Comparison of ENCODE assay signal across 8 cellular contexts in genomic region chr7:44986218-44987053, GRCh38. TPM values are rescaled to one million over a fixed set of nuclear protein-coding genes. Genes with fewer than 3 reads are reported as not detected.
A peak's percentile ranks its signal among the peaks of the same experiment; 100 is the strongest.
DNase-seq lines count a peak whose midpoint lies in the region; ATAC-seq, FAIRE-seq and TF ChIP-seq lines count a peak whose summit lies in the region.

No MANE protein-coding gene starts in this region.

- ATAC-seq in GM21717 (IDR thresholded peaks at IDR 0.05; ENCODE audit: unreplicated experiment): peak; percentile 85
- ATAC-seq in naive thymus-derived CD8-positive, alpha-beta T cell: peak; percentile 93 to 95
- ATAC-seq in stimulated activated naive B cell treated with anti-CD40 and anti-IgM and Interleukin-4, amounts not matched to agents 10 μg/mL and 1 μg/mL and 100 μg/mL, for 72 hours (replicated peaks): peak; percentile 95 to 97

- H3K9me3 Mint-ChIP-seq in naive thymus-derived CD8-positive, alpha-beta T cell: no peaks in the 10 kb centered on the region
- H3K9me3 Mint-ChIP-seq in stimulated activated naive B cell treated with anti-CD40 and anti-IgM and Interleukin-4, amounts not matched to agents 10 μg/mL and 1 μg/mL and 100 μg/mL, for 72 hours: no peaks in the 10 kb centered on the region

- H3K36me3 Mint-ChIP-seq in naive thymus-derived CD8-positive, alpha-beta T cell: peaks cover 8 to 47% (median 22%) of the 10 kb centered on the region in 3 donors
- H3K36me3 Mint-ChIP-seq in stimulated activated naive B cell treated with anti-CD40 and anti-IgM and Interleukin-4, amounts not matched to agents 10 μg/mL and 1 μg/mL and 100 μg/mL, for 72 hours: peaks cover 46 to 51% of the 10 kb centered on the region in 2 donors

- DNase-seq in DMS53 treated with DMSO at 0.1 percent for 48 hours (lab: John Stamatoyannopoulos, UW; ENCODE audit: unreplicated experiment): peak; percentile 90
- peak; percentile 95 for DNase-seq in Jurkat, Clone E6-1 (ENCODE audit: low read depth, low spot score)
- peak; percentile 86 for DNase-seq in RCC 7860 (ENCODE audit: low spot score)
- DNase-seq in activated T-helper 1 cell treated with anti-CD3 and anti-CD28 coated beads, Interleukin-2, amount 50 U/mL, for 16 hours (ENCODE audit: low read depth in 1 of 2, low spot score in 1 of 2): peak; percentile 87 to 93
- DNase-seq in fibroblast of mammary gland (ENCODE audit: low read depth): peak; percentile 95
- DNase-seq in naive thymus-derived CD8-positive, alpha-beta T cell: peak; percentile 90 to 97 (median 94)
- peak; percentile 94 for DNase-seq in stimulated activated naive B cell treated with anti-CD40 and anti-IgM and Interleukin-4, amounts not matched to agents 10 μg/mL and 1 μg/mL and 100 μg/mL, for 72 hours

- no peak for TF ChIP-seq CTCF in fibroblast of mammary gland (conservative IDR thresholded peaks at IDR 0.05; ENCODE audit: control insufficient read depth, insufficient read depth, low read depth, low read length)

- peak overlapping the region; percentile 84 for H3K4me3 ChIP-seq in Jurkat, Clone E6-1 (ENCODE audit: low read length)
- H3K4me3 ChIP-seq in fibroblast of mammary gland (ENCODE audit: control insufficient read depth, low read depth, low read length): peak overlapping the region; percentile 82

- H3K27me3 Mint-ChIP-seq in naive thymus-derived CD8-positive, alpha-beta T cell: no peaks in the 10 kb centered on the region
- no peaks in the 10 kb centered on the region for H3K27me3 Mint-ChIP-seq in stimulated activated naive B cell treated with anti-CD40 and anti-IgM and Interleukin-4, amounts not matched to agents 10 μg/mL and 1 μg/mL and 100 μg/mL, for 72 hours

- peak overlapping the region; percentile 93 to 99 (median 98) for H3K4me3 Mint-ChIP-seq in naive thymus-derived CD8-positive, alpha-beta T cell
- H3K4me3 Mint-ChIP-seq in stimulated activated naive B cell treated with anti-CD40 and anti-IgM and Interleukin-4, amounts not matched to agents 10 μg/mL and 1 μg/mL and 100 μg/mL, for 72 hours: peak overlapping the region; percentile 97 to 98

- H3K27ac Mint-ChIP-seq in naive thymus-derived CD8-positive, alpha-beta T cell: peak overlapping the region; percentile 95 to 100 (median 99)
- H3K27ac Mint-ChIP-seq in stimulated activated naive B cell treated with anti-CD40 and anti-IgM and Interleukin-4, amounts not matched to agents 10 μg/mL and 1 μg/mL and 100 μg/mL, for 72 hours: peak overlapping the region; percentile 100

- POLR2A ChIA-PET in naive thymus-derived CD8-positive, alpha-beta T cell (lab: Charles Lee): interaction anchor here (0.7 to 5.7 kb wide), 12 partner anchors 8 to 125 kb away, joined by 3 to 44 read pairs (median 8); partner anchors contain the start of genes CCM2, MYO1G, PURB and TBRG4

- no peak for FAIRE-seq in RCC 7860 (lab: Jason Lieb, UNC)

- H3K4me1 Mint-ChIP-seq in naive thymus-derived CD8-positive, alpha-beta T cell: peaks cover 27 to 61% (median 54%) of the 10 kb centered on the region in 4 donors
- peaks cover 42 to 71% of the 10 kb centered on the region in 2 donors for H3K4me1 Mint-ChIP-seq in stimulated activated naive B cell treated with anti-CD40 and anti-IgM and Interleukin-4, amounts not matched to agents 10 μg/mL and 1 μg/mL and 100 μg/mL, for 72 hours

RNA-seq across cellular contexts. Expression of gene MYO1G, which starts 7.6 kb away (rescaled TPM):
- polyA plus RNA-seq in Jurkat, Clone E6-1 (2012; ENCODE audit: insufficient read depth, insufficient read length): 172 TPM
- 10 to 100 TPM; 44.4 to 44.5 TPM for total RNA-seq in naive thymus-derived CD8-positive, alpha-beta T cell
- 100 to 1,000 TPM in 1 of 3 donors, 10 to 100 TPM in 2; 60.0 to 106 (median 73.8) TPM for polyA plus RNA-seq in naive thymus-derived CD8-positive, alpha-beta T cell

RNA-seq across cellular contexts. Expression of gene CCM2, which starts 13.6 kb away (rescaled TPM):
- polyA plus RNA-seq in Jurkat, Clone E6-1 (2012; ENCODE audit: insufficient read depth, insufficient read length): 101 TPM
- total RNA-seq in naive thymus-derived CD8-positive, alpha-beta T cell: 100 to 1,000 TPM; 160 to 167 TPM
- polyA plus RNA-seq in naive thymus-derived CD8-positive, alpha-beta T cell: 10 to 100 TPM; 49.9 to 81.7 (median 63.2) TPM

Comparison
In these comparisons a context has a peak if more than half of its experiments do, and no peak if none do; other contexts are left out.
1. Peak in every context shown above with its lines: DNase-seq, ATAC-seq and H3K4me3 ChIP-seq.